Comparison of ENCODE assay signal across 8 cellular contexts in the genomic region with DNA sequence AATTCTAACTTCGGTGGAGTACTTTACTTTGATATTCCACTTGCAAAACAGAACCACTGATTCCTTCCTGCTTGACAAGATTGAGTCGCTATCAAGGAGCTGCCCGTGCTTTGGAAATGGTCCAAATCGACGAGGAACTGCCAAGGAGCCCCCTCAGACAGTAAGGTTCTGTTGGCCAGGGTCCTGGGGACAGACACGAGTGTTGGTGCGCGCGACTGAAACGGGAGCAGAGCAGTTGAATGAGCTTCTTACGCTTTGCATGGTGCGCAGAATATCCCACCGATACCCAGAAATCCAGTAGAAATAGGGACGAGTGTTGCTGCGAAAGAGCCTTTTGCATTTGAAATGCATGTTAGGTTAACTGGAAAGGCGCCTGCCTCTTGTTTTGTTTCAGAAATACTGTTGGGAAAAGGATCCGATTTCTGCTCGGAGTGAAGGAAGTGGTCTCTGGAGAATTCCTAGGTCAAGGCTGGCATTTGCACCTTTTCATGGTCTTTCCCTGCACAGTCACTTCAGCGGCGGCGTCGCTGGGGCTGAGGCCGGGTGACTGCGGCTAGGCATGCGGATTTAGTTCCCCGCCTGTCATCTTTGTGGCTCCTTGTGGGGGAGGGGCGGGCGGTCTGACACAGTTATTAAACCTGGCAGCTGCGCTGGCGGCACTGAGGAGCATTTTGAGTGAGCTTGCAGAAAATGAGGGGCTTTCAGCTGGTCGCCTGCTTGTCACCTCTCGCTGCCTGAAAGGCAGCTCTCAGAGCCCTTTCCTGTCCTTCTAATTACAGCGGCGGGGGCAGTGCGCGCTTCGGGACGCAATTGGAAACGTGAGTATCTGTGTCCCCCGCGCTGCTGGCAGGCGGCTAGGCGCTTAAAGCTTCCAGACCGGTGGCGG. TPM values are rescaled to one million over a fixed set of nuclear protein-coding genes. Genes with fewer than 3 reads are reported as not detected.
DNase-seq lines count a peak whose midpoint lies in the region; ATAC-seq and TF ChIP-seq lines count a peak whose summit lies in the region.

No MANE protein-coding gene starts in this region.

- WGBS in thymus = under 1% methylated on average over 45 of the region's 45 CpGs

- H3K27ac ChIP-seq in AG04450 (ENCODE audit: low read depth, low read length) (no peak overlapping the region), HL-60 (replicated peaks) (peak overlapping the region; percentile 55), OCI-LY3 (ENCODE audit: low read length) (peak overlapping the region; percentile 90), neutrophil (no peak overlapping the region), thymus (ENCODE audit: low read depth) (peak overlapping the region; percentile 46)

- peaks cover 53% of the 10 kb centered on the region for H3K27me3 Mint-ChIP-seq in activated T-helper 2 cell treated with anti-CD3 and anti-CD28 coated beads, Interferon-gamma antibody, Interleukin-2, Interleukin-4, amounts not matched to agents 10 μg/mL and 5 μg/mL and 100 μg/mL, durations not matched to agents 14 hours and 24 hours and 36 hours (ENCODE audit: low read depth)

- H3K36me3 Mint-ChIP-seq in activated T-helper 2 cell treated with anti-CD3 and anti-CD28 coated beads, Interferon-gamma antibody, Interleukin-2, Interleukin-4, amounts not matched to agents 10 μg/mL and 5 μg/mL and 100 μg/mL, durations not matched to agents 14 hours and 24 hours and 36 hours (ENCODE audit: low read depth) = no peaks in the 10 kb centered on the region

- H3K79me2 ChIP-seq in OCI-LY3 (ENCODE audit: low read length) = peaks cover 35% of the 10 kb centered on the region

- H3K4me1 Mint-ChIP-seq in activated T-helper 2 cell treated with anti-CD3 and anti-CD28 coated beads, Interferon-gamma antibody, Interleukin-2, Interleukin-4, amounts not matched to agents 10 μg/mL and 5 μg/mL and 100 μg/mL, durations not matched to agents 14 hours and 24 hours and 36 hours (ENCODE audit: low read depth) = peaks cover 38% of the 10 kb centered on the region

- intact Hi-C loops in activated T-helper 2 cell treated with anti-CD3 and anti-CD28 coated beads, Interferon-gamma antibody, Interleukin-2, Interleukin-4, amounts not matched to agents 10 μg/mL and 5 μg/mL and 100 μg/mL, durations not matched to agents 14 hours and 24 hours and 36 hours (cut with micrococcal nuclease) = loop anchor here (2.0 to 10.0 kb wide), 3 partner anchors 38 to 602 kb away; no protein-coding TSS in a partner anchor

- H3K27ac Mint-ChIP-seq in activated T-helper 2 cell treated with anti-CD3 and anti-CD28 coated beads, Interferon-gamma antibody, Interleukin-2, Interleukin-4, amounts not matched to agents 10 μg/mL and 5 μg/mL and 100 μg/mL, durations not matched to agents 14 hours and 24 hours and 36 hours = peak overlapping the region; percentile 46

- H3K4me3 ChIP-seq in AG04450 (ENCODE audit: low read depth, low read length) = peak overlapping the region; percentile 66
- H3K4me3 ChIP-seq in HL-60 (replicated peaks; ENCODE audit: insufficient read depth, low read length) = peak overlapping the region; percentile 47
- H3K4me3 ChIP-seq in OCI-LY3 (ENCODE audit: low read length) = peak overlapping the region; percentile 79
- peak overlapping the region; percentile 59 to 64 for H3K4me3 ChIP-seq in foreskin fibroblast (ENCODE audit: low read depth in 1 of 2, low read length in 2 of 2)
- H3K4me3 ChIP-seq in neutrophil (ENCODE audit: low read depth in 1 of 2, low read length in 1 of 2) = peak overlapping the region; percentile 64 to 71
- H3K4me3 ChIP-seq in thymus (ENCODE audit: low read length) = peak overlapping the region; percentile 62

- H3K4me1 ChIP-seq in OCI-LY3 (ENCODE audit: low read length) = peaks cover 53% of the 10 kb centered on the region
- peaks cover 31 to 32% of the 10 kb centered on the region in 2 experiments for H3K4me1 ChIP-seq in neutrophil (ENCODE audit: control insufficient read depth in 1 of 2, insufficient read depth in 1 of 2, low read depth in 1 of 2, low read length in 1 of 2)
- H3K4me1 ChIP-seq in thymus (ENCODE audit: control insufficient read depth, insufficient read depth, low read length) = peaks cover 14% of the 10 kb centered on the region

- DNase-seq in AG04450 (ENCODE audit: low read depth, low spot score) (no peak), HL-60 (ENCODE audit: low read depth in 1 of 2, low spot score in 1 of 2) (peak in 1 of 2 experiments; percentile 77), foreskin fibroblast (peak; percentile 20 to 55)
- DNase-seq in activated T-helper 2 cell treated with anti-CD3 and anti-CD28 coated beads, Interferon-gamma antibody, Interleukin-2, Interleukin-4, amounts not matched to agents 10 μg/mL and 5 μg/mL and 100 μg/mL, durations not matched to agents 14 hours and 24 hours and 36 hours (ENCODE audit: low spot score) = peak; percentile 48

- TF ChIP-seq CTCF in AG04450 (IDR thresholded peaks at IDR 0.05; ENCODE audit: low read depth, low read length) (no peak), HL-60 (IDR thresholded peaks at IDR 0.05; ENCODE audit: insufficient read depth, low read length) (no peak), OCI-LY3 (IDR thresholded peaks at IDR 0.05; ENCODE audit: low read depth, low read length) (no peak), foreskin fibroblast (IDR thresholded peaks at IDR 0.05; ENCODE audit: low read depth, low read length) (no peak), neutrophil (IDR thresholded peaks at IDR 0.05) (no peak)

- no peaks in the 10 kb centered on the region for H3K9me3 ChIP-seq in AG04450 (ENCODE audit: control insufficient read depth, insufficient read depth, low read length)
- no peaks in the 10 kb centered on the region for H3K9me3 ChIP-seq in OCI-LY3 (ENCODE audit: insufficient read depth, low read length)
- no peaks in the 10 kb centered on the region for H3K9me3 ChIP-seq in neutrophil
- no peaks in the 10 kb centered on the region for H3K9me3 ChIP-seq in thymus (ENCODE audit: control insufficient read depth)

- peak overlapping the region; percentile 88 for H3K4me2 ChIP-seq in OCI-LY3 (ENCODE audit: low read length)

- no peaks in the 10 kb centered on the region for H3K9me3 Mint-ChIP-seq in activated T-helper 2 cell treated with anti-CD3 and anti-CD28 coated beads, Interferon-gamma antibody, Interleukin-2, Interleukin-4, amounts not matched to agents 10 μg/mL and 5 μg/mL and 100 μg/mL, durations not matched to agents 14 hours and 24 hours and 36 hours

- H2AFZ ChIP-seq in OCI-LY3 (ENCODE audit: low read depth, low read length) = peak overlapping the region; percentile 48; the same call in 1 of the 2 replicates

- H3K36me3 ChIP-seq in OCI-LY3 (replicated peaks; ENCODE audit: low read depth, low read length) = no peaks in the 10 kb centered on the region
- no peaks in the 10 kb centered on the region for H3K36me3 ChIP-seq in neutrophil
- H3K36me3 ChIP-seq in thymus (ENCODE audit: control insufficient read depth, insufficient read depth) = no peaks in the 10 kb centered on the region

- ATAC-seq in GM19328 (IDR thresholded peaks at IDR 0.05; ENCODE audit: unreplicated experiment) = peak; percentile 7

- peak overlapping the region; percentile 88 for H3K9ac ChIP-seq in OCI-LY3 (ENCODE audit: low read length)

- peaks cover 15% of the 10 kb centered on the region for H3K27me3 ChIP-seq in AG04450 (ENCODE audit: control insufficient read depth, insufficient read depth, low read length)
- no peaks in the 10 kb centered on the region for H3K27me3 ChIP-seq in HL-60 (ENCODE audit: insufficient read depth, poor library complexity, severe bottlenecking)
- H3K27me3 ChIP-seq in OCI-LY3 (ENCODE audit: low read depth, low read length) = no peaks in the 10 kb centered on the region
- H3K27me3 ChIP-seq in neutrophil = peaks cover 69% of the 10 kb centered on the region
- H3K27me3 ChIP-seq in thymus (ENCODE audit: control insufficient read depth, insufficient read depth) = no peaks in the 10 kb centered on the region

- CTCF ChIA-PET in AG04450 (lab: Charles Lee) = interaction anchor here (1.6 kb wide), 1 partner anchor 10 kb away, joined by 11 read pairs; no protein-coding TSS in a partner anchor

- H3K4me3 Mint-ChIP-seq in activated T-helper 2 cell treated with anti-CD3 and anti-CD28 coated beads, Interferon-gamma antibody, Interleukin-2, Interleukin-4, amounts not matched to agents 10 μg/mL and 5 μg/mL and 100 μg/mL, durations not matched to agents 14 hours and 24 hours and 36 hours (ENCODE audit: low read depth) = peak overlapping the region; percentile 75

- POLR2A ChIA-PET in AG04450 (lab: Yijun Ruan, JAX) = no interaction called here

- no peaks in the 10 kb centered on the region; the same call in 1 of the 2 replicates for H4K20me1 ChIP-seq in OCI-LY3 (ENCODE audit: insufficient read depth, low read length)

RNA-seq across cellular contexts. Expression of a gene that starts 51.5 kb away (rescaled TPM):
- 30.4 and 31.3 TPM in 2 replicates for polyA plus RNA-seq in AG04450 (2011; rRNA removed)
- polyA minus RNA-seq in AG04450 (2011; rRNA and poly(A)+ RNA removed) = 102 and 131 TPM in 2 replicates
- total RNA-seq in activated T-helper 2 cell treated with anti-CD3 and anti-CD28 coated beads, Interferon-gamma antibody, Interleukin-2, Interleukin-4, amounts not matched to agents 10 μg/mL and 5 μg/mL and 100 μg/mL, durations not matched to agents 14 hours and 24 hours and 36 hours = 0.09 and 0.18 TPM in 2 replicates
- 5.3 TPM for polyA plus RNA-seq in thymus

Comparison
In these comparisons a context has a peak if more than half of its experiments do, and no peak if none do; other contexts are left out.
1. H3K27ac ChIP-seq: peak in HL-60 (single experiment), OCI-LY3 (single experiment) and thymus (single experiment); none in AG04450 (single experiment) and neutrophil (single experiment).
2. Peak in every context shown above with its lines, with median percentiles within 50 percentile points of each other: H3K4me3 ChIP-seq.